16 cellular contexts compared by ENCODE assay signal in genomic region chr3:116569611-116570010, GRCh38.
A peak's percentile ranks its signal among the peaks of the same experiment; 100 is the strongest.
DNase-seq lines count a peak whose midpoint lies in the region; ATAC-seq and TF ChIP-seq lines count a peak whose summit lies in the region.
"Had no signal": no experiment of that assay in that cellular context is flagged by ENCODE, and none has a peak within 500 bp of the region (broad histone marks: within the 10 kb centered on the region; RNA-seq: fewer than 3 reads in every experiment).

No MANE protein-coding gene starts in this region.

- H3K27me3 ChIP-seq in fibroblast of lung (ENCODE audit: control insufficient read depth, insufficient read depth, low read length) (no peaks in the 10 kb centered on the region), right atrium auricular region (no peaks in the 10 kb centered on the region), heart left ventricle (no peaks in the 10 kb centered on the region)
- H3K27me3 ChIP-seq: BLaER1 had no signal

- ATAC-seq in GM21786 (IDR thresholded peaks at IDR 0.05; ENCODE audit: unreplicated experiment), result no peak
- no peak for ATAC-seq in heart left ventricle
- ATAC-seq: HepG2 had no signal

- TF ChIP-seq CTCF in fibroblast of lung (conservative IDR thresholded peaks at IDR 0.05 in 1 of 2, IDR thresholded peaks at IDR 0.05 in 1 of 2; ENCODE audit: low read depth in 1 of 2, low read length in 2 of 2) (no peak), right atrium auricular region (IDR thresholded peaks at IDR 0.05) (no peak), heart left ventricle (IDR thresholded peaks at IDR 0.05) (no peak)

- H3K36me3 ChIP-seq in fibroblast of lung (ENCODE audit: control insufficient read depth, insufficient read depth, low read length) (no peaks in the 10 kb centered on the region), right atrium auricular region (no peaks in the 10 kb centered on the region), heart left ventricle (no peaks in the 10 kb centered on the region)
- H3K36me3 ChIP-seq: BLaER1 had no signal

- no peak overlapping the region for H3K4me2 ChIP-seq in fibroblast of lung (ENCODE audit: extremely low read depth, insufficient read depth, low read length)
- H3K4me2 ChIP-seq: BLaER1 had no signal

- H3K4me1 ChIP-seq in fibroblast of lung (ENCODE audit: control insufficient read depth, extremely low read depth, insufficient read depth, low read length), result no peaks in the 10 kb centered on the region
- no peaks in the 10 kb centered on the region for H3K4me1 ChIP-seq in right atrium auricular region
- no peaks in the 10 kb centered on the region for H3K4me1 ChIP-seq in heart left ventricle
- H3K4me1 ChIP-seq: BLaER1 had no signal

- H3K27ac ChIP-seq in fibroblast of lung (ENCODE audit: insufficient read depth, low read length) (no peak overlapping the region), right atrium auricular region (no peak overlapping the region), heart left ventricle (no peak overlapping the region)
- H3K27ac ChIP-seq: BLaER1 had no signal

- intact Hi-C loops in heart left ventricle (cut with DNase I), result no loop called here

- H3K9me3 ChIP-seq in fibroblast of lung (ENCODE audit: control insufficient read depth, insufficient read depth, low read depth, low read length) (no peaks in the 10 kb centered on the region), right atrium auricular region (no peaks in the 10 kb centered on the region), heart left ventricle (peaks cover 0 to 3% (median 0%) of the 10 kb centered on the region in 12 donors)
- H3K9me3 ChIP-seq: BLaER1 had no signal

- no peak overlapping the region for H2AFZ ChIP-seq in fibroblast of lung (ENCODE audit: low read length)

- no peak for TF ChIP-seq POLR2A in heart left ventricle (IDR thresholded peaks at IDR 0.05)

- no peak overlapping the region for H3K4me3 ChIP-seq in fibroblast of lung (replicated peaks in 1 of 4; ENCODE audit: control extremely low read depth in 1 of 4, insufficient read depth in 1 of 4, low read depth in 3 of 4, low read length in 4 of 4)
- H3K4me3 ChIP-seq in right atrium auricular region, result no peak overlapping the region
- no peak overlapping the region for H3K4me3 ChIP-seq in heart left ventricle
- H3K4me3 ChIP-seq: BLaER1 had no signal

- WGBS in heart left ventricle, 4 donors, result 35 to 37% (median 37%) methylated on average over 1 of the region's 1 CpG

- no peaks in the 10 kb centered on the region for H4K20me1 ChIP-seq in fibroblast of lung (ENCODE audit: control insufficient read depth, extremely low read depth, insufficient read depth, low read length)
- H4K20me1 ChIP-seq: BLaER1 had no signal

- in situ Hi-C loops in Caki2 (cut with HindIII; ENCODE audit: low pct_unique_long_range_greater_than_20kb, low sequenced_read_pairs), result no loop called here

- no peak overlapping the region for H3K9ac ChIP-seq in fibroblast of lung (ENCODE audit: insufficient read depth, low read length)
- H3K9ac ChIP-seq: BLaER1 had no signal

- DNase-seq in Caki2 (ENCODE audit: low read depth) (peak; percentile 1), H4 (ENCODE audit: low spot score) (peak; percentile 33), NCI-H69 (lab: John Stamatoyannopoulos, UW) (peak; percentile 15), fibroblast of lung (ENCODE audit: low read depth in 2 of 2) (peak; percentile 1 to 12), right atrium auricular region (ENCODE audit: low spot score) (no peak), NCI-H1930 (lab: John Stamatoyannopoulos, UW) (no peak), heart left ventricle (no peak)
- DNase-seq: 8988T, AML-193, Calu3, DMS 273 treated with DMSO at 0.1 percent for 48 hours, DMS79 treated with DMSO at 0.1 percent for 48 hours, GF-D8 had no signal

- H3K79me2 ChIP-seq in fibroblast of lung (ENCODE audit: control insufficient read depth, insufficient read depth, low read length), result no peaks in the 10 kb centered on the region

Comparison
In these comparisons a context has a peak if more than half of its experiments do, and no peak if none do; other contexts are left out.
1. DNase-seq: peak in Caki2 (single experiment), H4 (single experiment), NCI-H69 (single experiment) and fibroblast of lung (2 of 2); none in right atrium auricular region (single experiment), NCI-H1930 (0 of 2) and heart left ventricle (0 of 5).